ENCODE assay signal across 14 cellular contexts in genomic region chr1:15213333-15213732, GRCh38. TPM values are rescaled to one million over a fixed set of nuclear protein-coding genes. Genes with fewer than 3 reads are reported as not detected.
DNase-seq lines count a peak whose midpoint lies in the region; ATAC-seq and TF ChIP-seq lines count a peak whose summit lies in the region.
"Had no signal": no experiment of that assay in that cellular context is flagged by ENCODE, and none has a peak within 500 bp of the region (broad histone marks: within the 10 kb centered on the region; RNA-seq: fewer than 3 reads in every experiment).

No MANE protein-coding gene starts in this region.

- H3K27ac ChIP-seq in IMR-90 (ENCODE audit: insufficient read depth, low read length) (peak overlapping the region; percentile 53; the same call in 1 of the 2 replicates), coronary artery (peak overlapping the region; percentile 72 to 94), mesenchymal stem cell (ENCODE audit: low read length, poor library complexity, severe bottlenecking) (peak overlapping the region; percentile 86), thyroid gland (peak overlapping the region in 1 of 3 donors; percentile 18), RWPE1 (no peak overlapping the region)

- H2AK9ac ChIP-seq in IMR-90 (replicated peaks; ENCODE audit: low read depth, low read length, poor library complexity) = peak overlapping the region; percentile 63

- H3K4me3 ChIP-seq in IMR-90 (ENCODE audit: insufficient read depth, low read depth, low read length) (no peak overlapping the region), coronary artery (no peak overlapping the region), mesenchymal stem cell (ENCODE audit: insufficient read depth in 1 of 2, low read depth in 1 of 2, low read length in 2 of 2) (no peak overlapping the region), thyroid gland (replicated peaks in 1 of 3) (no peak overlapping the region)
- H3K4me3 ChIP-seq: mucosa of descending colon had no signal

- no peak overlapping the region for H3K56ac ChIP-seq in IMR-90 (ENCODE audit: extremely low read depth, insufficient read depth, low read length)

- H2BK120ac ChIP-seq in IMR-90 (ENCODE audit: low read depth, low read length) = peak overlapping the region; percentile 10; the same call in 1 of the 2 replicates
- no peak overlapping the region for H2BK120ac ChIP-seq in mesenchymal stem cell (ENCODE audit: low read depth, low read length)

- dilution Hi-C loops in IMR-90 (cut with HindIII; ENCODE audit: low sequenced_read_pairs, unreplicated experiment) = no loop called here

- H4K8ac ChIP-seq in IMR-90 (ENCODE audit: low read depth in 2 of 2, low read length in 2 of 2) = peak overlapping the region in 1 of 2 experiments; percentile 45; a peak in 1 of 4 replicates
- H4K8ac ChIP-seq in mesenchymal stem cell (ENCODE audit: low read length) = no peak overlapping the region

- H2BK5ac ChIP-seq in IMR-90 (ENCODE audit: low read depth, low read length, poor library complexity, severe bottlenecking) = peak overlapping the region; percentile 76
- peak overlapping the region; percentile 22 for H2BK5ac ChIP-seq in mesenchymal stem cell (ENCODE audit: low read depth, low read length, poor library complexity, severe bottlenecking)

- 0 out of 2 replicates have a peak overlapping the region, but pooled peaks have one; percentile 22 for H3K14ac ChIP-seq in IMR-90 (replicated peaks; ENCODE audit: low read depth, low read length)
- no peak overlapping the region for H3K14ac ChIP-seq in mesenchymal stem cell (ENCODE audit: low read length in 2 of 2)

- H4K20me1 ChIP-seq in IMR-90 (ENCODE audit: insufficient read depth, low read length) = peaks cover 15% of the 10 kb centered on the region; the same call in 1 of the 2 replicates

- TF ChIP-seq POLR2A in IMR-90 (IDR thresholded peaks at IDR 0.05; ENCODE audit: low read depth, low read length) = no peak
- TF ChIP-seq POLR2A in thyroid gland (IDR thresholded peaks at IDR 0.05) = no peak

- peak overlapping the region; percentile 33 for H4K5ac ChIP-seq in IMR-90 (ENCODE audit: low read depth, low read length)

- TF ChIP-seq RAD21 in IMR-90 (IDR thresholded peaks at IDR 0.05; ENCODE audit: low read length) = no peak

- H2AFZ ChIP-seq in IMR-90 (replicated peaks; ENCODE audit: low read length, poor library complexity) (peak overlapping the region; percentile 54), mesenchymal stem cell (ENCODE audit: low read depth, low read length) (no peak overlapping the region)

- no peak overlapping the region for H3K9ac ChIP-seq in IMR-90 (ENCODE audit: low read depth, low read length)
- H3K9ac ChIP-seq in mesenchymal stem cell (ENCODE audit: low read length) = no peak overlapping the region

- no TSS peak for BruUV-seq in IMR-90 (replicated peaks; lab: Mats Ljungman, UMichigan)

- H2BK20ac ChIP-seq in IMR-90 (ENCODE audit: low read depth, low read length) = 0 out of 2 replicates have a peak overlapping the region, but pooled peaks have one; percentile 13

- H3K27me3 ChIP-seq in IMR-90 (ENCODE audit: control insufficient read depth, insufficient read depth, low read length) (no peaks in the 10 kb centered on the region), mesenchymal stem cell (ENCODE audit: control insufficient read depth in 1 of 2, insufficient read depth in 1 of 2, low read length in 2 of 2) (peaks cover 0 to 4% of the 10 kb centered on the region in 2 experiments), thyroid gland (no peaks in the 10 kb centered on the region)

- H3K79me1 ChIP-seq in IMR-90 (ENCODE audit: low read depth in 1 of 2, low read length in 2 of 2) (peaks cover 19 to 57% of the 10 kb centered on the region in 2 experiments), mesenchymal stem cell (replicated peaks; ENCODE audit: low read length, poor library complexity, severe bottlenecking) (peaks cover 21% of the 10 kb centered on the region)

- H3K9me3 ChIP-seq in IMR-90 (ENCODE audit: control insufficient read depth, insufficient read depth, low read length) (no peaks in the 10 kb centered on the region), mesenchymal stem cell (ENCODE audit: control insufficient read depth, low read length) (no peaks in the 10 kb centered on the region), thyroid gland (no peaks in the 10 kb centered on the region)
- H3K9me3 ChIP-seq: mucosa of descending colon had no signal

- H2AK5ac ChIP-seq in IMR-90 (ENCODE audit: low read depth, low read length) (no peak overlapping the region), mesenchymal stem cell (ENCODE audit: low read length, severe bottlenecking) (no peak overlapping the region)

- H3K4ac ChIP-seq in IMR-90 (ENCODE audit: low read depth, low read length) (peak overlapping the region; percentile 0), mesenchymal stem cell (ENCODE audit: low read depth in 1 of 2, low read length in 2 of 2) (no peak overlapping the region)

- H3K23ac ChIP-seq in IMR-90 (ENCODE audit: low read depth, low read length) (no peak overlapping the region), mesenchymal stem cell (ENCODE audit: low read length in 2 of 2) (no peak overlapping the region)

- in situ Hi-C loops in IMR-90 (cut with MboI; ENCODE audit: low sequenced_read_pairs) = no loop called here

- H3K36me3 ChIP-seq in IMR-90 (ENCODE audit: control insufficient read depth, insufficient read depth, low read length) = peaks cover 9% of the 10 kb centered on the region
- H3K36me3 ChIP-seq in mesenchymal stem cell (ENCODE audit: control insufficient read depth in 1 of 2, insufficient read depth in 2 of 2, low read depth in 1 of 2, low read length in 2 of 2) = peaks cover 0 to 4% of the 10 kb centered on the region in 2 experiments
- no peaks in the 10 kb centered on the region for H3K36me3 ChIP-seq in thyroid gland

- TF ChIP-seq CTCF in IMR-90 (conservative IDR thresholded peaks at IDR 0.05; ENCODE audit: low read depth, low read length) = no peak
- TF ChIP-seq CTCF in coronary artery (IDR thresholded peaks at IDR 0.05) = no peak
- TF ChIP-seq CTCF in thyroid gland (IDR thresholded peaks at IDR 0.05) = no peak
- no peak for TF ChIP-seq CTCF in RWPE1 (conservative IDR thresholded peaks at IDR 0.05; ENCODE audit: low read depth)

- H2BK15ac ChIP-seq in IMR-90 (ENCODE audit: low read depth, low read length) = no peak overlapping the region
- no peak overlapping the region for H2BK15ac ChIP-seq in mesenchymal stem cell (ENCODE audit: low read depth, poor library complexity, severe bottlenecking)

- DNase-seq in IMR-90 = peak; percentile 64
- DNase-seq in coronary artery (ENCODE audit: low spot score) = no peak
- peak; percentile 85 for DNase-seq in mesenchymal stem cell
- peak; percentile 41 to 53 for DNase-seq in thyroid gland
- DNase-seq in AML-193 (lab: John Stamatoyannopoulos, UW) = no peak
- no peak for DNase-seq in NCI-H2196 treated with DMSO at 0.1 percent for 48 hours (lab: John Stamatoyannopoulos, UW; ENCODE audit: unreplicated experiment)
- DNase-seq in RWPE1 (ENCODE audit: low spot score) = no peak
- DNase-seq: activated CD4-positive, alpha-beta T cell treated with anti-CD3 and anti-CD28 coated beads for 48 hours; mucosa of descending colon; NCI-H1092 treated with DMSO at 0.1 percent for 48 hours; retina; stimulated activated naive CD8-positive, alpha-beta T cell treated with anti-CD3 and anti-CD28 coated beads, Interleukin-15, Interleukin-2, amounts not matched to agents 100 U/mL and 50 U/mL, for 24 hours had no signal

- ATAC-seq in IMR-90 (ENCODE audit: low read depth) = peak; percentile 85
- no peak for ATAC-seq in GM19455 (IDR thresholded peaks at IDR 0.05; ENCODE audit: unreplicated experiment)
- ATAC-seq: mucosa of descending colon; Panc1; stimulated activated naive CD8-positive, alpha-beta T cell treated with anti-CD3 and anti-CD28 coated beads, Interleukin-15, Interleukin-2, amounts not matched to agents 100 U/mL and 50 U/mL, for 24 hours had no signal

- H4K91ac ChIP-seq in IMR-90 (ENCODE audit: insufficient read depth, low read depth, low read length) = no peak overlapping the region
- no peak overlapping the region for H4K91ac ChIP-seq in mesenchymal stem cell (ENCODE audit: low read length)

- POLR2A ChIA-PET in IMR-90 (lab: Charles Lee; ENCODE audit: unreplicated experiment) = no interaction called here
- POLR2A ChIA-PET in RWPE1 (lab: Yijun Ruan, JAX; ENCODE audit: low non-redundant PET) = interaction anchor here (0.6 kb wide), 1 partner anchor 13 kb away, joined by 3 read pairs; no protein-coding TSS in a partner anchor

- intact Hi-C loops in IMR-90 (cut with micrococcal nuclease) (loop anchor here (2.0 to 5.0 kb wide), 3 partner anchors 34 to 61 kb away; partner anchors contain the start of genes FHAD1 and TMEM51), thyroid gland (cut with DNase I) (no loop called here)

- WGBS in IMR-90 (ENCODE audit: extremely low coverage in 2 of 2, insufficient read length in 1 of 2), 2 experiments = 20% methylated on average over 1 of the region's 6 CpGs; no CpG with 5 or more reads in 1 of the 2 experiments
- WGBS in mesenchymal stem cell = 41% methylated on average over 6 of the region's 6 CpGs
- WGBS in thyroid gland, 2 donors = 47 to 49% methylated on average over 6 of the region's 6 CpGs

- CTCF ChIA-PET in IMR-90 (lab: Yijun Ruan, JAX) = interaction anchor here (0.7 to 1.8 kb wide), 4 partner anchors 10 to 60 kb away, joined by 3 to 7 read pairs (median 4); partner anchors contain the start of gene TMEM51
- CTCF ChIA-PET in RWPE1 (lab: Yijun Ruan, JAX) = no interaction called here

- H3K4me1 ChIP-seq in IMR-90 (ENCODE audit: control insufficient read depth, insufficient read depth, low read length) (peaks cover 26% of the 10 kb centered on the region), mesenchymal stem cell (ENCODE audit: control insufficient read depth, insufficient read depth, low read depth, low read length) (peaks cover 29% of the 10 kb centered on the region), thyroid gland (peaks cover 9 to 12% of the 10 kb centered on the region in 2 donors)

- H3K9me1 ChIP-seq in IMR-90 (ENCODE audit: insufficient read depth, low read length) = peaks cover 19% of the 10 kb centered on the region

- H3K4me2 ChIP-seq in IMR-90 (ENCODE audit: low read depth, low read length) = peak overlapping the region; percentile 65
- H3K4me2 ChIP-seq in mesenchymal stem cell (ENCODE audit: low read length, poor library complexity, severe bottlenecking) = no peak overlapping the region

- H3K18ac ChIP-seq in IMR-90 (ENCODE audit: low read depth, low read length) (peak overlapping the region; percentile 39), mesenchymal stem cell (ENCODE audit: low read depth in 1 of 2, low read length in 2 of 2) (no peak overlapping the region)

- H2BK12ac ChIP-seq in mesenchymal stem cell (ENCODE audit: low read length in 2 of 2) = peak overlapping the region in 1 of 2 experiments; percentile 32

RNA-seq across cellular contexts. Expression of gene FHAD1, which starts 33.7 kb away (rescaled TPM):
- not detected in 2 replicates for total RNA-seq in IMR-90 (2012; rRNA removed)
- polyA plus RNA-seq in IMR-90 (2012; rRNA removed) = not detected in 2 replicates
- 0.01 and 0.04 TPM in 2 replicates for polyA plus RNA-seq in IMR-90 (2012; cell fraction: cytosol; rRNA removed)
- 0.04 and 0.13 TPM in 2 replicates for polyA plus RNA-seq in IMR-90 (2012; cell fraction: nucleus; rRNA removed; ENCODE audit: low replicate concordance)
- 0.21 TPM for polyA plus RNA-seq in mesenchymal stem cell (2013, experiment 1 of 2)
- polyA plus RNA-seq in mesenchymal stem cell (2013, experiment 2 of 2) = 0.18 TPM
- 1 to 10 TPM in 1 of 4 donors, under 1 TPM in 3; 0.54 to 1.9 (median 0.75) TPM for total RNA-seq in thyroid gland

RNA-seq across cellular contexts. Expression of gene TMEM51, which starts 59.8 kb away (rescaled TPM):
- total RNA-seq in IMR-90 (2012; rRNA removed) (2.7 and 3.6 TPM in 2 replicates), thyroid gland (10 to 100 TPM in 1 of 4 donors, 1 to 10 TPM in 3; 3.7 to 12.0 (median 6.4) TPM)
- 10.2 and 11.6 TPM in 2 replicates for polyA plus RNA-seq in IMR-90 (2012; rRNA removed)
- polyA plus RNA-seq in IMR-90 (2012; cell fraction: cytosol; rRNA removed) = 12.3 and 20.7 TPM in 2 replicates
- polyA plus RNA-seq in IMR-90 (2012; cell fraction: nucleus; rRNA removed; ENCODE audit: low replicate concordance) = 8.6 and 13.7 TPM in 2 replicates
- polyA plus RNA-seq in mesenchymal stem cell (2013, experiment 1 of 2) = 48.1 TPM
- 46.7 TPM for polyA plus RNA-seq in mesenchymal stem cell (2013, experiment 2 of 2)

Comparison
In these comparisons a context has a peak if more than half of its experiments do, and no peak if none do; other contexts are left out.
1. DNase-seq: peak in IMR-90 (single experiment), mesenchymal stem cell (single experiment) and thyroid gland (2 of 2); none in coronary artery (single experiment), AML-193 (0 of 2), NCI-H2196 treated with DMSO at 0.1 percent for 48 hours (single experiment) and RWPE1 (single experiment).